2 cellular contexts compared by ENCODE assay signal in the genomic region with DNA sequence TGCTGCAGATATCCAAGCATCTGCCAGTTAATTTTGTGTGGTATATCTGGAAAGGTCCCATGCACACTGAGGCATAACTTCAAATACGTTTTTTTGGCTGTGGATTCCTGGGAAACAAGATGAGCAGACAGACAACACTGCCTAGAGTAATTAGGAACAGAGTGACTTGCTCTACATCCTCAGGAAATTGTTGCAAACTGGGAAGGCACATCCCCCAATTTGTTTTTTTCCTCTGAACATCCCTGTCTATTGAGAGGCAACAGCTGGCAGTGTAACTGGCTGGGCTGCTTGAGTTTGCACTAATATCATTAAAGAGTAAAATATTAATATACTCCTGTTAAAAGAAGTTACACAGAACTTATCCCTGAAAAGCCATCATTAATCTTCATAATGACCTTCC.
TF ChIP-seq lines count a peak whose summit lies in the region.

No MANE protein-coding gene starts in this region.

TF ChIP-seq in PFSK-1, 5 proteins besides CTCF, POLR2A, EP300 and RAD21 (continued from another document):
- TF ChIP-seq, protein P1, sequence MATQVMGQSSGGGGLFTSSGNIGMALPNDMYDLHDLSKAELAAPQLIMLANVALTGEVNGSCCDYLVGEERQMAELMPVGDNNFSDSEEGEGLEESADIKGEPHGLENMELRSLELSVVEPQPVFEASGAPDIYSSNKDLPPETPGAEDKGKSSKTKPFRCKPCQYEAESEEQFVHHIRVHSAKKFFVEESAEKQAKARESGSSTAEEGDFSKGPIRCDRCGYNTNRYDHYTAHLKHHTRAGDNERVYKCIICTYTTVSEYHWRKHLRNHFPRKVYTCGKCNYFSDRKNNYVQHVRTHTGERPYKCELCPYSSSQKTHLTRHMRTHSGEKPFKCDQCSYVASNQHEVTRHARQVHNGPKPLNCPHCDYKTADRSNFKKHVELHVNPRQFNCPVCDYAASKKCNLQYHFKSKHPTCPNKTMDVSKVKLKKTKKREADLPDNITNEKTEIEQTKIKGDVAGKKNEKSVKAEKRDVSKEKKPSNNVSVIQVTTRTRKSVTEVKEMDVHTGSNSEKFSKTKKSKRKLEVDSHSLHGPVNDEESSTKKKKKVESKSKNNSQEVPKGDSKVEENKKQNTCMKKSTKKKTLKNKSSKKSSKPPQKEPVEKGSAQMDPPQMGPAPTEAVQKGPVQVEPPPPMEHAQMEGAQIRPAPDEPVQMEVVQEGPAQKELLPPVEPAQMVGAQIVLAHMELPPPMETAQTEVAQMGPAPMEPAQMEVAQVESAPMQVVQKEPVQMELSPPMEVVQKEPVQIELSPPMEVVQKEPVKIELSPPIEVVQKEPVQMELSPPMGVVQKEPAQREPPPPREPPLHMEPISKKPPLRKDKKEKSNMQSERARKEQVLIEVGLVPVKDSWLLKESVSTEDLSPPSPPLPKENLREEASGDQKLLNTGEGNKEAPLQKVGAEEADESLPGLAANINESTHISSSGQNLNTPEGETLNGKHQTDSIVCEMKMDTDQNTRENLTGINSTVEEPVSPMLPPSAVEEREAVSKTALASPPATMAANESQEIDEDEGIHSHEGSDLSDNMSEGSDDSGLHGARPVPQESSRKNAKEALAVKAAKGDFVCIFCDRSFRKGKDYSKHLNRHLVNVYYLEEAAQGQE (IDR thresholded peaks at IDR 0.05; ENCODE audit: insufficient read depth in 1 of 2, low read depth in 2 of 2, low read length in 2 of 2): no peak
- TF ChIP-seq FOXP2 (optimal IDR thresholded peaks at IDR 0.05; ENCODE audit: borderline replicate concordance, extremely low read depth, extremely low read length, insufficient read depth): no peak
- no peak for TF ChIP-seq POLR2AphosphoS5 (IDR thresholded peaks at IDR 0.05; ENCODE audit: low read depth, low read length)
TF ChIP-seq in PFSK-1: peak in this region for 1.

TF ChIP-seq in HepG2, 621 proteins besides CTCF, POLR2A, EP300 and RAD21 (continued from another document):
- TF ChIP-seq, protein P2, sequence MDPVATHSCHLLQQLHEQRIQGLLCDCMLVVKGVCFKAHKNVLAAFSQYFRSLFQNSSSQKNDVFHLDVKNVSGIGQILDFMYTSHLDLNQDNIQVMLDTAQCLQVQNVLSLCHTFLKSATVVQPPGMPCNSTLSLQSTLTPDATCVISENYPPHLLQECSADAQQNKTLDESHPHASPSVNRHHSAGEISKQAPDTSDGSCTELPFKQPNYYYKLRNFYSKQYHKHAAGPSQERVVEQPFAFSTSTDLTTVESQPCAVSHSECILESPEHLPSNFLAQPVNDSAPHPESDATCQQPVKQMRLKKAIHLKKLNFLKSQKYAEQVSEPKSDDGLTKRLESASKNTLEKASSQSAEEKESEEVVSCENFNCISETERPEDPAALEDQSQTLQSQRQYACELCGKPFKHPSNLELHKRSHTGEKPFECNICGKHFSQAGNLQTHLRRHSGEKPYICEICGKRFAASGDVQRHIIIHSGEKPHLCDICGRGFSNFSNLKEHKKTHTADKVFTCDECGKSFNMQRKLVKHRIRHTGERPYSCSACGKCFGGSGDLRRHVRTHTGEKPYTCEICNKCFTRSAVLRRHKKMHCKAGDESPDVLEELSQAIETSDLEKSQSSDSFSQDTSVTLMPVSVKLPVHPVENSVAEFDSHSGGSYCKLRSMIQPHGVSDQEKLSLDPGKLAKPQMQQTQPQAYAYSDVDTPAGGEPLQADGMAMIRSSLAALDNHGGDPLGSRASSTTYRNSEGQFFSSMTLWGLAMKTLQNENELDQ (CRISPR knock-in tag; IDR thresholded peaks at IDR 0.05; ENCODE audit: borderline replicate concordance): no peak
- TF ChIP-seq, protein P3, sequence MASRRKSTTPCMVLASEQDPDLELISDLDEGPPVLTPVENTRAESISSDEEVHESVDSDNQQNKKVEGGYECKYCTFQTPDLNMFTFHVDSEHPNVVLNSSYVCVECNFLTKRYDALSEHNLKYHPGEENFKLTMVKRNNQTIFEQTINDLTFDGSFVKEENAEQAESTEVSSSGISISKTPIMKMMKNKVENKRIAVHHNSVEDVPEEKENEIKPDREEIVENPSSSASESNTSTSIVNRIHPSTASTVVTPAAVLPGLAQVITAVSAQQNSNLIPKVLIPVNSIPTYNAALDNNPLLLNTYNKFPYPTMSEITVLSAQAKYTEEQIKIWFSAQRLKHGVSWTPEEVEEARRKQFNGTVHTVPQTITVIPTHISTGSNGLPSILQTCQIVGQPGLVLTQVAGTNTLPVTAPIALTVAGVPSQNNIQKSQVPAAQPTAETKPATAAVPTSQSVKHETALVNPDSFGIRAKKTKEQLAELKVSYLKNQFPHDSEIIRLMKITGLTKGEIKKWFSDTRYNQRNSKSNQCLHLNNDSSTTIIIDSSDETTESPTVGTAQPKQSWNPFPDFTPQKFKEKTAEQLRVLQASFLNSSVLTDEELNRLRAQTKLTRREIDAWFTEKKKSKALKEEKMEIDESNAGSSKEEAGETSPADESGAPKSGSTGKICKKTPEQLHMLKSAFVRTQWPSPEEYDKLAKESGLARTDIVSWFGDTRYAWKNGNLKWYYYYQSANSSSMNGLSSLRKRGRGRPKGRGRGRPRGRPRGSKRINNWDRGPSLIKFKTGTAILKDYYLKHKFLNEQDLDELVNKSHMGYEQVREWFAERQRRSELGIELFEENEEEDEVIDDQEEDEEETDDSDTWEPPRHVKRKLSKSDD (CRISPR knock-in tag; IDR thresholded peaks at IDR 0.05; ENCODE audit: low read depth): no peak
- TF ChIP-seq ZNF589 (CRISPR knock-in tag; conservative IDR thresholded peaks at IDR 0.05) (no peak), ZNF607 (CRISPR knock-in tag; IDR thresholded peaks at IDR 0.05; ENCODE audit: borderline replicate concordance) (no peak), KLF16 (CRISPR knock-in tag; IDR thresholded peaks at IDR 0.05) (no peak), ZNF431 (CRISPR knock-in tag; IDR thresholded peaks at IDR 0.05; ENCODE audit: borderline replicate concordance, low read depth) (no peak), NCOA2 (CRISPR knock-in tag; IDR thresholded peaks at IDR 0.05) (no peak), RFX1 (IDR thresholded peaks at IDR 0.05) (no peak), NFE2 (CRISPR knock-in tag; IDR thresholded peaks at IDR 0.05) (no peak), ELF4 (CRISPR knock-in tag; IDR thresholded peaks at IDR 0.05; ENCODE audit: borderline replicate concordance) (no peak)
